Comparison of ENCODE assay signal across 17 cellular contexts in genomic region chr4:108181704-108182103, GRCh38. TPM values are rescaled to one million over a fixed set of nuclear protein-coding genes. Genes with fewer than 3 reads are reported as not detected.
DNase-seq lines count a peak whose midpoint lies in the region; ATAC-seq, FAIRE-seq and TF ChIP-seq lines count a peak whose summit lies in the region.
"Had no signal": no experiment of that assay in that cellular context is flagged by ENCODE, and none has a peak within 500 bp of the region (broad histone marks: within the 10 kb centered on the region; RNA-seq: fewer than 3 reads in every experiment).

No MANE protein-coding gene starts in this region.

- no peak for DNase-seq in CD8-positive, alpha-beta T cell
- DNase-seq in GM12878 (ENCODE audit: low read depth, low spot score): no peak
- no peak for DNase-seq in mucosa of gallbladder (ENCODE audit: low spot score)
- DNase-seq in Kasumi-1 (lab: John Stamatoyannopoulos, UW): no peak
- DNase-seq in left ventricle myocardium superior: no peak
- DNase-seq: body of pancreas; GOT3; NCI-H1694 treated with DMSO at 0.1 percent for 48 hours; stimulated activated CD4-positive, alpha-beta T cell treated with anti-CD3 and anti-CD28 coated beads, Interleukin-12 subunit alpha, Interleukin-12 subunit beta, amount 100 ng/mL, for 4 hours had no signal

- TF ChIP-seq CTCF in CD8-positive, alpha-beta T cell (IDR thresholded peaks at IDR 0.05): peak; percentile 26
- TF ChIP-seq CTCF in GM12878 (IDR thresholded peaks at IDR 0.05 in 2 of 3, conservative IDR thresholded peaks at IDR 0.05 in 1 of 3; ENCODE audit: control insufficient read depth in 2 of 3, extremely low read depth in 1 of 3, insufficient read depth in 1 of 3, low read depth in 3 of 3, low read length in 3 of 3): peak; percentile 38 to 48 (median 46); a peak in 5 of 6 replicates

- POLR2A ChIA-PET in CD8-positive, alpha-beta T cell (lab: Charles Lee): interaction anchor here (0.6 kb wide), 1 partner anchor 403 kb away, joined by 6 read pairs; no protein-coding TSS in a partner anchor
- POLR2A ChIA-PET in GM12878 (lab: Charles Lee): no interaction called here

- 19% methylated on average over 2 of the region's 2 CpGs for WGBS in GM12878 (ENCODE audit: insufficient coverage, insufficient replicate concordance, low lambda C conversion rate, missing lambda C conversion rate)

- no peak for FAIRE-seq in GM12878 (lab: Jason Lieb, UNC)
- FAIRE-seq: TTC549 had no signal

- H3K27ac ChIP-seq in CD8-positive, alpha-beta T cell (ENCODE audit: low read depth, low read length): no peak overlapping the region
- H3K27ac ChIP-seq in GM12878 (ENCODE audit: control insufficient read depth, insufficient read depth): no peak overlapping the region
- H3K27ac ChIP-seq: BLaER1 treated with 17β-estradiol and CSF1 and Interleukin-3, amounts not matched to agents 10 nM and 100 nM; body of pancreas; HL-60 had no signal

- no peaks in the 10 kb centered on the region for H3K79me2 ChIP-seq in GM12878 (ENCODE audit: control insufficient read depth, insufficient read depth, low read length)

- in situ Hi-C loops in GM12878 (cut with MboI): no loop called here

- no peak for TF ChIP-seq POLR2A in GM12878 (IDR thresholded peaks at IDR 0.05; ENCODE audit: low read depth, low read length)

- no peak overlapping the region for H3K4me3 Mint-ChIP-seq in CD8-positive, alpha-beta T cell
- H3K4me3 Mint-ChIP-seq: activated T-helper 1 cell treated with anti-CD3 and anti-CD28 coated beads, Interleukin-12 subunit alpha, Interleukin-12 subunit beta, Interleukin-2, Interleukin-4 antibody, amounts not matched to agents 30 ng/mL and 10 ng/mL and 1 ng/mL, durations not matched to agents 14 hours and 24 hours and 36 hours; nephron had no signal

- CTCF ChIA-PET in CD8-positive, alpha-beta T cell (lab: Charles Lee): interaction anchor here (0.8 to 1.9 kb wide), 11 partner anchors 9 to 391 kb away, joined by 3 to 9 read pairs (median 3); no protein-coding TSS in a partner anchor
- CTCF ChIA-PET in GM12878 (lab: Yijun Ruan, JAX): interaction anchor here (0.6 to 2.4 kb wide), 19 partner anchors 11 to 199 kb away, joined by 3 to 25 read pairs (median 4); no protein-coding TSS in a partner anchor

- SMC1A ChIA-PET in GM12878 (lab: Charles Lee; ENCODE audit: uncharacterized antibody, unreplicated experiment): interaction anchor here (0.7 to 2.0 kb wide), 15 partner anchors 15 to 390 kb away, joined by 3 to 11 read pairs (median 4); no protein-coding TSS in a partner anchor

- H3K27me3 Mint-ChIP-seq in CD8-positive, alpha-beta T cell (ENCODE audit: low read depth): no peaks in the 10 kb centered on the region

- peaks cover 1% of the 10 kb centered on the region for H3K36me3 ChIP-seq in CD8-positive, alpha-beta T cell (ENCODE audit: insufficient read depth, low read length)
- no peaks in the 10 kb centered on the region for H3K36me3 ChIP-seq in GM12878 (ENCODE audit: control insufficient read depth in 2 of 2, insufficient read depth in 2 of 2, low read length in 1 of 2)

- no TSS peak for BruUV-seq in GM12878 (replicated peaks; lab: Mats Ljungman, UMichigan)

- no peaks in the 10 kb centered on the region for H3K4me1 ChIP-seq in CD8-positive, alpha-beta T cell (ENCODE audit: insufficient read depth, low read length)
- H3K4me1 ChIP-seq in GM12878 (ENCODE audit: control insufficient read depth, insufficient read depth, low read length): no peaks in the 10 kb centered on the region
- H3K4me1 ChIP-seq: body of pancreas had no signal

- no peak for ATAC-seq in CD8-positive, alpha-beta T cell
- ATAC-seq in GM18907 (IDR thresholded peaks at IDR 0.05; ENCODE audit: unreplicated experiment) (peak; percentile 68), HG03378 (IDR thresholded peaks at IDR 0.05; ENCODE audit: unreplicated experiment) (peak; percentile 55), GM12878 (peak; percentile 93), left ventricle myocardium superior (no peak), GM21723 (IDR thresholded peaks at IDR 0.05; ENCODE audit: unreplicated experiment) (no peak)
- ATAC-seq: body of pancreas had no signal

- H3K4me3 ChIP-seq in CD8-positive, alpha-beta T cell (ENCODE audit: low read depth, low read length): no peak overlapping the region
- no peak overlapping the region for H3K4me3 ChIP-seq in GM12878
- H3K4me3 ChIP-seq: BLaER1 treated with 17β-estradiol and CSF1 and Interleukin-3, amounts not matched to agents 10 nM and 100 nM; body of pancreas had no signal

- no peak for TF ChIP-seq EP300 in GM12878 (IDR thresholded peaks at IDR 0.05; ENCODE audit: borderline replicate concordance in 1 of 2, control insufficient read depth in 1 of 2, low read depth in 2 of 2, low read length in 2 of 2)

- peak; percentile 55 for TF ChIP-seq RAD21 in GM12878 (IDR thresholded peaks at IDR 0.05; ENCODE audit: insufficient read depth, low read depth, low read length)

- peaks cover 24% of the 10 kb centered on the region for H3K36me3 Mint-ChIP-seq in CD8-positive, alpha-beta T cell

- H3K4me2 ChIP-seq in GM12878 (ENCODE audit: control insufficient read depth, insufficient read depth): no peak overlapping the region
- H3K4me2 ChIP-seq: BLaER1 treated with 17β-estradiol and CSF1 and Interleukin-3, amounts not matched to agents 10 nM and 100 nM had no signal

- peaks cover 24% of the 10 kb centered on the region for H3K4me1 Mint-ChIP-seq in CD8-positive, alpha-beta T cell (ENCODE audit: low read depth)
- H3K4me1 Mint-ChIP-seq: nephron had no signal

- RAD21 ChIA-PET in GM12878 (lab: Charles Lee; ENCODE audit: unreplicated experiment): interaction anchor here (0.8 to 1.3 kb wide), 5 partner anchors 66 to 162 kb away, joined by 3 to 5 read pairs (median 3); no protein-coding TSS in a partner anchor

- H3K9me3 Mint-ChIP-seq in CD8-positive, alpha-beta T cell: no peaks in the 10 kb centered on the region
- H3K9me3 Mint-ChIP-seq: activated T-helper 1 cell treated with anti-CD3 and anti-CD28 coated beads, Interleukin-12 subunit alpha, Interleukin-12 subunit beta, Interleukin-2, Interleukin-4 antibody, amounts not matched to agents 30 ng/mL and 10 ng/mL and 1 ng/mL, durations not matched to agents 14 hours and 24 hours and 36 hours; nephron had no signal

- H4K20me1 ChIP-seq in GM12878 (ENCODE audit: control insufficient read depth, insufficient read depth): no peaks in the 10 kb centered on the region
- H4K20me1 ChIP-seq: BLaER1 treated with 17β-estradiol and CSF1 and Interleukin-3, amounts not matched to agents 10 nM and 100 nM had no signal

- no peak overlapping the region for H3K9ac ChIP-seq in GM12878 (ENCODE audit: control insufficient read depth, insufficient read depth, low read length)
- H3K9ac ChIP-seq: BLaER1 treated with 17β-estradiol and CSF1 and Interleukin-3, amounts not matched to agents 10 nM and 100 nM had no signal

- no peak overlapping the region for H2AFZ ChIP-seq in GM12878 (ENCODE audit: control insufficient read depth, low read depth, low read length)

- no peaks in the 10 kb centered on the region for H3K27me3 ChIP-seq in CD8-positive, alpha-beta T cell (ENCODE audit: insufficient read depth, low read length)
- no peaks in the 10 kb centered on the region; a peak in 2 of 4 replicates for H3K27me3 ChIP-seq in GM12878 (replicated peaks in 1 of 2; ENCODE audit: control insufficient read depth in 2 of 2, insufficient read depth in 2 of 2, low read length in 1 of 2)
- H3K27me3 ChIP-seq: BLaER1 treated with 17β-estradiol and CSF1 and Interleukin-3, amounts not matched to agents 10 nM and 100 nM; body of pancreas had no signal

- H3K9me3 ChIP-seq in CD8-positive, alpha-beta T cell (ENCODE audit: low read length): no peaks in the 10 kb centered on the region
- no peaks in the 10 kb centered on the region for H3K9me3 ChIP-seq in GM12878 (replicated peaks; ENCODE audit: control insufficient read depth, insufficient read depth, low read length)
- H3K9me3 ChIP-seq: body of pancreas had no signal

- H3K27ac Mint-ChIP-seq in CD8-positive, alpha-beta T cell: no peak overlapping the region
- H3K27ac Mint-ChIP-seq: activated T-helper 1 cell treated with anti-CD3 and anti-CD28 coated beads, Interleukin-12 subunit alpha, Interleukin-12 subunit beta, Interleukin-2, Interleukin-4 antibody, amounts not matched to agents 30 ng/mL and 10 ng/mL and 1 ng/mL, durations not matched to agents 14 hours and 24 hours and 36 hours; nephron had no signal

- intact Hi-C loops in CD8-positive, alpha-beta T cell (cut with DNase I, micrococcal nuclease): no loop called here
- intact Hi-C loops in GM12878 (cut with micrococcal nuclease; ENCODE audit: unreplicated experiment) (loop anchor here (1.0 to 10.0 kb wide), 2 partner anchors 151 to 383 kb away; no protein-coding TSS in a partner anchor), left ventricle myocardium superior (cut with micrococcal nuclease) (no loop called here)

TF ChIP-seq in GM12878, 131 proteins besides CTCF, POLR2A, EP300 and RAD21:
- TF ChIP-seq KAT2A (conservative IDR thresholded peaks at IDR 0.05; ENCODE audit: control insufficient read depth, low read depth, low read length) (no peak), NR2C2 (IDR thresholded peaks at IDR 0.05; ENCODE audit: borderline replicate concordance, control insufficient read depth, insufficient read length, low read depth) (no peak), SMC3 (IDR thresholded peaks at IDR 0.05; ENCODE audit: borderline replicate concordance, low read length) (peak; percentile 70; the same call in 1 of the 2 replicates), CHD4 (IDR thresholded peaks at IDR 0.05) (no peak)

RNA-seq across cellular contexts. Expression of gene LEF1, which starts 13.0 kb away (rescaled TPM):
- 100 to 1,000 TPM; 325 to 335 TPM for total RNA-seq in CD8-positive, alpha-beta T cell
- total RNA-seq in GM12878 (2013; cell fraction: nucleolus; rRNA removed): 14.4 and 16.8 TPM in 2 replicates
- total RNA-seq in GM12878 (2014; rRNA removed) (22.7 and 23.9 TPM in 2 replicates), GM12878 (2014; rRNA removed; fragmentation: Illumina TruSeq; extraction: Trizol) (24.3 and 24.5 TPM in 2 replicates), GM12878 (2021) (18.0 and 18.4 TPM in 2 replicates), mucosa of gallbladder (5.2 TPM), left ventricle myocardium superior (0.47 TPM)
- 8.4 TPM for polyA plus RNA-seq in GM12878 (2011; ENCODE audit: low read depth)
- polyA plus RNA-seq in GM12878 (2011; rRNA removed) (10.4 and 12.7 TPM in 2 replicates), GM12878 (2014; fragmentation: Illumina TruSeq; extraction: Trizol) (38.1 and 53.6 TPM in 2 replicates), GM12878 (2014; fragmentation: Nextera tagmentation; extraction: Ambion mirVana) (10 to 100 TPM; 10.2 to 10.5 TPM), GM12878 (2014; rRNA removed) (14.9 and 20.5 TPM in 2 replicates), GM12878 (2016; fragmentation: Nextera tagmentation; extraction: Ambion mirVana) (10 to 100 TPM; 16.7 to 23.5 TPM)
- polyA plus RNA-seq in GM12878 (2011; cell fraction: cytosol; rRNA removed): 9.4 and 10.7 TPM in 2 replicates
- 7.4 and 9.6 TPM in 2 replicates for polyA plus RNA-seq in GM12878 (2011; cell fraction: nucleus; rRNA removed)
- 10.2 and 12.1 TPM in 2 replicates for polyA plus RNA-seq in GM12878 (2012)
- 15.9 and 18.7 TPM in 2 replicates for polyA minus RNA-seq in GM12878 (2011; rRNA and poly(A)+ RNA removed)
- polyA minus RNA-seq in GM12878 (2011; cell fraction: cytosol; rRNA and poly(A)+ RNA removed): 2.7 and 3.7 TPM in 2 replicates
- polyA minus RNA-seq in GM12878 (2011; cell fraction: nucleus; rRNA and poly(A)+ RNA removed): 6.0 and 11.5 TPM in 2 replicates

Comparison
In these comparisons a context has a peak if more than half of its experiments do, and no peak if none do; other contexts are left out.
1. ATAC-seq: peak in GM18907 (single experiment), HG03378 (single experiment) and GM12878 (single experiment); none in CD8-positive, alpha-beta T cell (single experiment), left ventricle myocardium superior (single experiment) and GM21723 (single experiment).
2. RNA of gene LEF1, which starts 13.0 kb away (total RNA-seq): 325 to 335 TPM in CD8-positive, alpha-beta T cell; 14.4 to 24.5 TPM in GM12878, 5.2 TPM in mucosa of gallbladder (single experiment) and 0.47 TPM in left ventricle myocardium superior (single experiment); every median in the first group is over 10 times any median in the second.